In the genomic region with DNA sequence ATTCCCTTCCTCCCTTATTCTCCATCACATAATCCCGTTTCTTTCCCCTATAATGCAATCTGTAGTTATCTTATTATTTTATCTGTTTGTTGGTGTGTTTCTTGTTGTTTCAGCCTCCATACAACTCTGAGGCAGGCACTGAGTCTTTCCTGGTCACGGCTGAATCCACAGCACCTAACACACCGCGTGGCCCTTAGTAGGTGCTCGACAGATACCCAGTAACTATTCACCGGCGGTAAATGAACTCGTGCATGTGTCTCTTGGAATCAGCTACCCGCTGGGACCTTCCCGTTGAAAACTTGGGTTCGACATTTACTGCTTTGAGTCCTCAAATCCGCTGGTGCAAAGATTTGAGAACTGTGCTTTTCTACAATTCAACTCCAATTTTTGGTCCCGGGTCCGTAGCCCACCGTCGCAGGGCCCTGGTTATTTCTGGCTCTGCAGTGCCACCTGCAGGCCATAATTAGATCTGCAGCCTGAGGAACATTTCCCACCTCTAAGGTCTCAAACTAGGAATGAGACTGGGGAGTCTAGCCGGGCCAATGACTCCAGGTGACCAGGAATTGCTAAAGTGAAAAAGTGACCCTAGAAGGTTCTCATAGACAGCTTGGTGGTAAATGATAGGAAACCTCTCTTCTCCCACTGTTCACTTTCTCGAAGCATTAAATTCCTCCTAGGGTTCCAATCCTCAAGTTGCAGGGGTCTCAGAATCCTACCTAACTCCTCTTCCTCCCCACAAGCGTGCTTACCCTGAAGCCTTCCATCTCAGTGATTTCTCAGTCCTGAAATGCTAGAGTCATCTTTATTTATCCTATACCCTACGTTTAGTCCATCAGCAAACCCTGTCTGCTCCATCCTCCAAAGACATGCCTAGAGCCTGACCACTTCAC, we compare ENCODE assay signal across 8 cellular contexts. TPM values are rescaled to one million over a fixed set of nuclear protein-coding genes. Genes with fewer than 3 reads are reported as not detected.
DNase-seq lines count a peak whose midpoint lies in the region; ATAC-seq and TF ChIP-seq lines count a peak whose summit lies in the region.

No MANE protein-coding gene starts in this region.

- ATAC-seq in GM19023 (IDR thresholded peaks at IDR 0.05; ENCODE audit: unreplicated experiment), result no peak
- ATAC-seq in HG02798 (IDR thresholded peaks at IDR 0.05; ENCODE audit: poor library complexity, unreplicated experiment), result no peak

- peaks cover 4% of the 10 kb centered on the region for H3K9me3 Mint-ChIP-seq in activated CD4-positive, alpha-beta T cell treated with anti-CD3 and anti-CD28 coated beads, Interleukin-2, amount 10 ng/mL, durations not matched to agents 24 days and 14 days
- H3K9me3 Mint-ChIP-seq in osteocyte (ENCODE audit: unreplicated experiment), result peaks cover 4% of the 10 kb centered on the region

- H3K4me3 ChIP-seq in NB4 (ENCODE audit: low read depth, low read length), result no peak overlapping the region

- no peak overlapping the region for H3K27ac Mint-ChIP-seq in activated CD4-positive, alpha-beta T cell treated with anti-CD3 and anti-CD28 coated beads, Interleukin-2, amount 10 ng/mL, durations not matched to agents 24 days and 14 days
- no peak overlapping the region for H3K27ac Mint-ChIP-seq in osteocyte (ENCODE audit: unreplicated experiment)

- TF ChIP-seq CTCF in NB4 (IDR thresholded peaks at IDR 0.05; ENCODE audit: low read depth, low read length) (peak; percentile 73), osteocyte (IDR thresholded peaks at IDR 0.05) (peak; percentile 95)

- peaks cover 7% of the 10 kb centered on the region for H3K27me3 Mint-ChIP-seq in activated CD4-positive, alpha-beta T cell treated with anti-CD3 and anti-CD28 coated beads, Interleukin-2, amount 10 ng/mL, durations not matched to agents 24 days and 14 days
- H3K27me3 Mint-ChIP-seq in osteocyte (ENCODE audit: unreplicated experiment), result peaks cover 7% of the 10 kb centered on the region

- no peak overlapping the region for H3K4me3 Mint-ChIP-seq in activated CD4-positive, alpha-beta T cell treated with anti-CD3 and anti-CD28 coated beads, Interleukin-2, amount 10 ng/mL, durations not matched to agents 24 days and 14 days
- peak overlapping the region; percentile 19 for H3K4me3 Mint-ChIP-seq in osteocyte (ENCODE audit: unreplicated experiment)

- H3K4me1 Mint-ChIP-seq in activated CD4-positive, alpha-beta T cell treated with anti-CD3 and anti-CD28 coated beads, Interleukin-2, amount 10 ng/mL, durations not matched to agents 24 days and 14 days, result peaks cover 6% of the 10 kb centered on the region
- H3K4me1 Mint-ChIP-seq in osteocyte (ENCODE audit: unreplicated experiment), result peaks cover 4% of the 10 kb centered on the region

- no peak for TF ChIP-seq POLR2A in NB4 (IDR thresholded peaks at IDR 0.05; ENCODE audit: extremely low read depth, insufficient read length)

- intact Hi-C loops in activated CD4-positive, alpha-beta T cell treated with anti-CD3 and anti-CD28 coated beads, Interleukin-2, amount 10 ng/mL, durations not matched to agents 24 days and 14 days (cut with micrococcal nuclease), result loop anchor here (1.0 kb wide), 4 partner anchors 105 to 444 kb away; no protein-coding TSS in a partner anchor

- no peaks in the 10 kb centered on the region for H3K36me3 Mint-ChIP-seq in activated CD4-positive, alpha-beta T cell treated with anti-CD3 and anti-CD28 coated beads, Interleukin-2, amount 10 ng/mL, durations not matched to agents 24 days and 14 days (ENCODE audit: low read depth)
- no peaks in the 10 kb centered on the region for H3K36me3 Mint-ChIP-seq in osteocyte (ENCODE audit: unreplicated experiment)

- DNase-seq in SKM-1 treated with dmso at 0.1 percent for 144 hours (lab: John Stamatoyannopoulos, UW; ENCODE audit: unreplicated experiment) (peak; percentile 28), SKM-1 (lab: John Stamatoyannopoulos, UW; ENCODE audit: unreplicated experiment) (no peak), NB4 (ENCODE audit: low read depth) (peak; percentile 60), fibroblast of peridontal ligament (ENCODE audit: extremely low read depth) (peak; percentile 39), osteocyte (ENCODE audit: extremely low spot score, unreplicated experiment) (no peak)
- peak; percentile 73 for DNase-seq in activated CD4-positive, alpha-beta T cell treated with anti-CD3 and anti-CD28 coated beads, Interleukin-2, amount 10 ng/mL, durations not matched to agents 24 days and 14 days

RNA-seq across cellular contexts. Expression of gene TRH, which starts 40.0 kb away (rescaled TPM):
- not detected in 2 replicates for total RNA-seq in activated CD4-positive, alpha-beta T cell treated with anti-CD3 and anti-CD28 coated beads, Interleukin-2, amount 10 ng/mL, durations not matched to agents 24 days and 14 days
- total RNA-seq in osteocyte, result not detected in 2 replicates

RNA-seq across cellular contexts. Expression of gene TMCC1, which starts 41.0 kb away (rescaled TPM):
- total RNA-seq in activated CD4-positive, alpha-beta T cell treated with anti-CD3 and anti-CD28 coated beads, Interleukin-2, amount 10 ng/mL, durations not matched to agents 24 days and 14 days, result 19.2 and 21.0 TPM in 2 replicates
- total RNA-seq in osteocyte, result 34.6 and 37.8 TPM in 2 replicates

Comparison
In these comparisons a context has a peak if more than half of its experiments do, and no peak if none do; other contexts are left out.
1. DNase-seq: peak in SKM-1 treated with dmso at 0.1 percent for 144 hours (single experiment), NB4 (single experiment), activated CD4-positive, alpha-beta T cell treated with anti-CD3 and anti-CD28 coated beads, Interleukin-2, amount 10 ng/mL, durations not matched to agents 24 days and 14 days (single experiment) and fibroblast of peridontal ligament (single experiment); none in SKM-1 (single experiment) and osteocyte (single experiment).